7 cellular contexts compared by ENCODE assay signal in genomic region chr2:111546564-111546963, GRCh38.
DNase-seq lines count a peak whose midpoint lies in the region; ATAC-seq and TF ChIP-seq lines count a peak whose summit lies in the region.
"Not testable (repeated sequence)": the region's sequence is repeated elsewhere in the genome, so short reads cannot be mapped to it uniquely, and the experiment has no call there.

No MANE protein-coding gene starts in this region.

- not testable (repeated sequence) for H3K9me2 ChIP-seq in MM.1S (replicated peaks; ENCODE audit: insufficient read depth, low read length); SU-DHL-6 (replicated peaks; ENCODE audit: insufficient read depth, low read length)

- not testable (repeated sequence) for H2AFZ ChIP-seq in MM.1S (ENCODE audit: low read length); SU-DHL-6 (ENCODE audit: low read depth, low read length, severe bottlenecking)

- H3K36me3 Mint-ChIP-seq in activated T-cell treated with anti-CD3 and anti-CD28 coated beads, Interleukin-2, amount 50 U/mL, for 24 hours (ENCODE audit: low read depth); activated naive CD4-positive, alpha-beta T cell treated with anti-CD3 and anti-CD28 coated beads, Interleukin-2, amount 50 U/mL, for 24 hours; effector memory CD8-positive, alpha-beta T cell (ENCODE audit: insufficient read depth): not testable (repeated sequence)

- H3K36me3 ChIP-seq in MM.1S (replicated peaks; ENCODE audit: insufficient read depth, low read length); SU-DHL-6 (ENCODE audit: low read length): not testable (repeated sequence)

- H3F3A ChIP-seq in MM.1S (ENCODE audit: insufficient read depth, low read length); SU-DHL-6 (ENCODE audit: insufficient read depth): not testable (repeated sequence)

- not testable (repeated sequence) for H3K79me2 ChIP-seq in MM.1S (ENCODE audit: low read length); SU-DHL-6 (ENCODE audit: insufficient read depth, low read length)

- not testable (repeated sequence) for H3K9me3 Mint-ChIP-seq in activated T-cell treated with anti-CD3 and anti-CD28 coated beads, Interleukin-2, amount 50 U/mL, for 24 hours; activated naive CD4-positive, alpha-beta T cell treated with anti-CD3 and anti-CD28 coated beads, Interleukin-2, amount 50 U/mL, for 24 hours; effector memory CD8-positive, alpha-beta T cell

- peaks cover 23% of the 10 kb centered on the region for H3K4me1 Mint-ChIP-seq in activated T-cell treated with anti-CD3 and anti-CD28 coated beads, Interleukin-2, amount 50 U/mL, for 24 hours (ENCODE audit: low read depth)
- not testable (repeated sequence) for H3K4me1 Mint-ChIP-seq in activated naive CD4-positive, alpha-beta T cell treated with anti-CD3 and anti-CD28 coated beads, Interleukin-2, amount 50 U/mL, for 24 hours; effector memory CD8-positive, alpha-beta T cell (ENCODE audit: low read depth in 2 of 2)

- DNase-seq in MM.1S: peak; percentile 5
- peak; percentile 32 for DNase-seq in activated CD4-positive, alpha-beta T cell treated with anti-CD3 and anti-CD28 coated beads for 48 hours
- not testable (repeated sequence) for DNase-seq in activated T-cell treated with anti-CD3 and anti-CD28 coated beads, Interleukin-2, amount 50 U/mL, for 24 hours; effector memory CD8-positive, alpha-beta T cell
- DNase-seq in stimulated activated CD4-positive, alpha-beta T cell treated with anti-CD3 and anti-CD28 coated beads, Interleukin-4, amount 100 ng/mL, for 24 hours: peak; percentile 25

- not testable (repeated sequence) for H3K4me1 ChIP-seq in MM.1S (ENCODE audit: low read length)

- H3K27me3 Mint-ChIP-seq in activated T-cell treated with anti-CD3 and anti-CD28 coated beads, Interleukin-2, amount 50 U/mL, for 24 hours; activated naive CD4-positive, alpha-beta T cell treated with anti-CD3 and anti-CD28 coated beads, Interleukin-2, amount 50 U/mL, for 24 hours; effector memory CD8-positive, alpha-beta T cell: not testable (repeated sequence)

- H4K20me1 ChIP-seq in MM.1S (ENCODE audit: insufficient read depth, low read length); SU-DHL-6 (ENCODE audit: low read depth, low read length): not testable (repeated sequence)

- peak overlapping the region; percentile 85 for H3K27ac Mint-ChIP-seq in activated T-cell treated with anti-CD3 and anti-CD28 coated beads, Interleukin-2, amount 50 U/mL, for 24 hours
- peak overlapping the region; percentile 41 for H3K27ac Mint-ChIP-seq in activated naive CD4-positive, alpha-beta T cell treated with anti-CD3 and anti-CD28 coated beads, Interleukin-2, amount 50 U/mL, for 24 hours
- not testable (repeated sequence) for H3K27ac Mint-ChIP-seq in effector memory CD8-positive, alpha-beta T cell

- TF ChIP-seq CTCF in MM.1S (IDR thresholded peaks at IDR 0.05; ENCODE audit: low read length); SU-DHL-6 (IDR thresholded peaks at IDR 0.05; ENCODE audit: insufficient read depth, low read length, poor library complexity, severe bottlenecking): not testable (repeated sequence)

- ATAC-seq in effector memory CD8-positive, alpha-beta T cell (replicated peaks): peak; percentile 22

- not testable (repeated sequence) for H3K27me3 ChIP-seq in MM.1S (replicated peaks; ENCODE audit: insufficient read depth, low read length); SU-DHL-6 (ENCODE audit: low read length)

- not testable (repeated sequence) for H3K9me3 ChIP-seq in MM.1S (replicated peaks; ENCODE audit: insufficient read depth, low read length); SU-DHL-6 (ENCODE audit: insufficient read depth, low read length)

- H3K4me2 ChIP-seq in MM.1S (ENCODE audit: low read depth, low read length) (peak overlapping the region; percentile 30; the same call in 1 of the 2 replicates), SU-DHL-6 (ENCODE audit: low read depth, low read length, poor library complexity, severe bottlenecking) (peak overlapping the region; percentile 38)

- H3K27ac ChIP-seq in MM.1S (ENCODE audit: low read length); SU-DHL-6 (ENCODE audit: low read depth, low read length): not testable (repeated sequence)

- H3K9ac ChIP-seq in MM.1S (ENCODE audit: low read length); SU-DHL-6 (ENCODE audit: low read length): not testable (repeated sequence)

- H3K4me3 ChIP-seq in MM.1S (ENCODE audit: low read length); SU-DHL-6 (ENCODE audit: insufficient read depth, low read length, poor library complexity, severe bottlenecking): not testable (repeated sequence)

- not testable (repeated sequence) for H3K4me3 Mint-ChIP-seq in activated T-cell treated with anti-CD3 and anti-CD28 coated beads, Interleukin-2, amount 50 U/mL, for 24 hours; activated naive CD4-positive, alpha-beta T cell treated with anti-CD3 and anti-CD28 coated beads, Interleukin-2, amount 50 U/mL, for 24 hours
- H3K4me3 Mint-ChIP-seq in effector memory CD8-positive, alpha-beta T cell: peak overlapping the region; percentile 15 to 40
